ENCODE assay signal across 29 cellular contexts in genomic region chr6:90846824-90847223, GRCh38.
DNase-seq lines count a peak whose midpoint lies in the region; ATAC-seq and TF ChIP-seq lines count a peak whose summit lies in the region.
"Had no signal": no experiment of that assay in that cellular context is flagged by ENCODE, and none has a peak within 500 bp of the region (broad histone marks: within the 10 kb centered on the region; RNA-seq: fewer than 3 reads in every experiment).

No MANE protein-coding gene starts in this region.

- H3K9me3 ChIP-seq in HEK293 (ENCODE audit: control insufficient read depth, insufficient read depth, low read depth, low read length) = no peaks in the 10 kb centered on the region
- H3K9me3 ChIP-seq in Caco-2 = no peaks in the 10 kb centered on the region
- no peaks in the 10 kb centered on the region for H3K9me3 ChIP-seq in gastroesophageal sphincter
- H3K9me3 ChIP-seq: SJCRH30 had no signal

- TF ChIP-seq POLR2A in gastroesophageal sphincter (IDR thresholded peaks at IDR 0.05) = no peak

- H3K36me3 Mint-ChIP-seq in Caco-2 (ENCODE audit: insufficient read depth, unreplicated experiment) = no peaks in the 10 kb centered on the region
- H3K36me3 Mint-ChIP-seq: CD8-positive, alpha-beta memory T cell; IgD-negative memory B cell; naive thymus-derived CD8-positive, alpha-beta T cell; type B pancreatic cell had no signal

- H3K4me3 ChIP-seq in HEK293 (ENCODE audit: low read depth, low read length) (no peak overlapping the region), kidney epithelial cell (ENCODE audit: low read depth, low read length) (no peak overlapping the region), Caco-2 (ENCODE audit: low read depth, low read length) (no peak overlapping the region), gastroesophageal sphincter (no peak overlapping the region)
- H3K4me3 ChIP-seq: PC-9, SJCRH30 had no signal

- DNase-seq in DMS 273 (lab: John Stamatoyannopoulos, UW; ENCODE audit: unreplicated experiment) = peak; percentile 21
- no peak for DNase-seq in DMS 273 treated with DMSO at 0.1 percent for 48 hours (lab: John Stamatoyannopoulos, UW)
- DNase-seq in SW480 (ENCODE audit: low spot score) = peak; percentile 17
- DNase-seq in kidney epithelial cell (ENCODE audit: low read depth) = no peak
- DNase-seq in Caco-2 = no peak
- DNase-seq: 8988T; activated CD4-positive, alpha-beta T cell treated with anti-CD3 and anti-CD28 coated beads for 36 hours; activated effector memory CD4-positive, alpha-beta T cell treated with anti-CD3 and anti-CD28 coated beads, Interleukin-2, amount 50 U/mL, for 16 hours; AML-193; CD8-positive, alpha-beta memory T cell; erythroblast; H7; left ventricle myocardium superior; midbrain; naive thymus-derived CD8-positive, alpha-beta T cell; NCI-H1105 treated with DMSO at 0.1 percent for 48 hours; NCI-H2171 treated with DMSO at 0.1 percent for 48 hours; NCI-H774; occipital lobe; PC-9; small intestine; stimulated activated CD4-positive, alpha-beta T cell treated with anti-CD3 and anti-CD28 coated beads, Interleukin-2, amount 100 ng/mL, for 24 hours; T-helper 1 cell had no signal

- ATAC-seq in gastroesophageal sphincter (no peak), HG03159 (IDR thresholded peaks at IDR 0.05; ENCODE audit: unreplicated experiment) (no peak)
- ATAC-seq: activated CD4-positive, alpha-beta T cell treated with anti-CD3 and anti-CD28 coated beads for 36 hours; left ventricle myocardium superior; naive thymus-derived CD8-positive, alpha-beta T cell had no signal

- intact Hi-C loops in Caco-2 (cut with micrococcal nuclease; ENCODE audit: unreplicated experiment) = no loop called here

- CTCF ChIA-PET in HEK293 (lab: Yijun Ruan, JAX) = interaction anchor here (0.8 to 1.2 kb wide), 3 partner anchors 46 to 132 kb away, joined by 3 to 5 read pairs (median 4); no protein-coding TSS in a partner anchor
- CTCF ChIA-PET in Caco-2 (lab: Charles Lee) = no interaction called here

- H3K4me1 Mint-ChIP-seq in Caco-2 (ENCODE audit: low read depth, unreplicated experiment) = no peaks in the 10 kb centered on the region
- H3K4me1 Mint-ChIP-seq: activated CD4-positive, alpha-beta T cell treated with anti-CD3 and anti-CD28 coated beads for 36 hours; CD8-positive, alpha-beta memory T cell; IgD-negative memory B cell; naive thymus-derived CD8-positive, alpha-beta T cell had no signal

- no peak overlapping the region for H3K27ac Mint-ChIP-seq in Caco-2 (ENCODE audit: unreplicated experiment)
- H3K27ac Mint-ChIP-seq: activated CD4-positive, alpha-beta T cell treated with anti-CD3 and anti-CD28 coated beads for 36 hours; IgD-negative memory B cell; naive thymus-derived CD8-positive, alpha-beta T cell; type B pancreatic cell had no signal

- H3K27me3 ChIP-seq in kidney epithelial cell (ENCODE audit: control insufficient read depth, insufficient read depth, low read length) (no peaks in the 10 kb centered on the region), Caco-2 (replicated peaks; ENCODE audit: control insufficient read depth, insufficient read depth, low read length) (no peaks in the 10 kb centered on the region), gastroesophageal sphincter (no peaks in the 10 kb centered on the region)
- H3K27me3 ChIP-seq: SJCRH30 had no signal

- H3K27ac ChIP-seq in HEK293 (ENCODE audit: extremely low read depth, low read depth, low read length) = no peak overlapping the region
- H3K27ac ChIP-seq in gastroesophageal sphincter = no peak overlapping the region
- H3K27ac ChIP-seq: PC-9, SJCRH30 had no signal

- H3K4me3 Mint-ChIP-seq in Caco-2 (ENCODE audit: unreplicated experiment) = no peak overlapping the region
- H3K4me3 Mint-ChIP-seq: activated CD4-positive, alpha-beta T cell treated with anti-CD3 and anti-CD28 coated beads for 36 hours; CD8-positive, alpha-beta memory T cell; IgD-negative memory B cell; naive thymus-derived CD8-positive, alpha-beta T cell; type B pancreatic cell had no signal

- H3K36me3 ChIP-seq in HEK293 (ENCODE audit: control insufficient read depth in 2 of 2, insufficient read depth in 1 of 2, low read length in 2 of 2) = no peaks in the 10 kb centered on the region
- H3K36me3 ChIP-seq in kidney epithelial cell (ENCODE audit: control insufficient read depth, insufficient read depth, low read length) = no peaks in the 10 kb centered on the region
- H3K36me3 ChIP-seq in Caco-2 (ENCODE audit: control insufficient read depth, insufficient read depth, low read length) = no peaks in the 10 kb centered on the region
- H3K36me3 ChIP-seq in gastroesophageal sphincter = no peaks in the 10 kb centered on the region
- H3K36me3 ChIP-seq: SJCRH30 had no signal

- POLR2A ChIA-PET in HEK293 (lab: Yijun Ruan, JAX) (no interaction called here), Caco-2 (lab: Charles Lee) (no interaction called here)

- H3K4me1 ChIP-seq in HEK293 (ENCODE audit: control insufficient read depth, insufficient read depth, low read length) (no peaks in the 10 kb centered on the region), Caco-2 (no peaks in the 10 kb centered on the region), gastroesophageal sphincter (no peaks in the 10 kb centered on the region)
- H3K4me1 ChIP-seq: SJCRH30 had no signal

- TF ChIP-seq CTCF in HEK293 (tag by site-specific recombination; IDR thresholded peaks at IDR 0.05) (no peak), kidney epithelial cell (IDR thresholded peaks at IDR 0.05; ENCODE audit: insufficient read depth, low read length, poor library complexity, severe bottlenecking) (peak; percentile 29), Caco-2 (IDR thresholded peaks at IDR 0.05; ENCODE audit: insufficient read depth in 1 of 2, low read depth in 1 of 2, low read length in 1 of 2, severe bottlenecking in 1 of 2, unreplicated experiment in 1 of 2) (peak in 1 of 2 experiments; percentile 22), gastroesophageal sphincter (IDR thresholded peaks at IDR 0.05) (no peak)

- peaks cover 3% of the 10 kb centered on the region for H3K27me3 Mint-ChIP-seq in Caco-2 (ENCODE audit: insufficient read depth, unreplicated experiment)
- H3K27me3 Mint-ChIP-seq: IgD-negative memory B cell had no signal

- no peaks in the 10 kb centered on the region for H3K9me3 Mint-ChIP-seq in Caco-2 (ENCODE audit: unreplicated experiment)
- H3K9me3 Mint-ChIP-seq: CD8-positive, alpha-beta memory T cell; naive thymus-derived CD8-positive, alpha-beta T cell; type B pancreatic cell had no signal

- no peak for TF ChIP-seq EP300 in gastroesophageal sphincter (IDR thresholded peaks at IDR 0.05)

- BruUV-seq in Caco-2 (replicated peaks; lab: Mats Ljungman, UMichigan) = no TSS peak

TF ChIP-seq in HEK293, 187 proteins besides CTCF, POLR2A, EP300 and RAD21 (continues in another document):
- TF ChIP-seq ZNF629 (tag by site-specific recombination; IDR thresholded peaks at IDR 0.05) = no peak
- TF ChIP-seq SCRT1 (tag by site-specific recombination; IDR thresholded peaks at IDR 0.05; ENCODE audit: borderline replicate concordance) = peak; percentile 70
- TF ChIP-seq ZNF488 (tag by site-specific recombination; IDR thresholded peaks at IDR 0.05) = no peak
- peak; percentile 24; the same call in 1 of the 2 replicates for TF ChIP-seq ZNF654 (tag by site-specific recombination; IDR thresholded peaks at IDR 0.05; ENCODE audit: low read depth)
- no peak for TF ChIP-seq ZNF664 (tag by site-specific recombination; IDR thresholded peaks at IDR 0.05)
- TF ChIP-seq INSM2 (tag by site-specific recombination; IDR thresholded peaks at IDR 0.05) = no peak
- TF ChIP-seq ZNF792 (tag by site-specific recombination; IDR thresholded peaks at IDR 0.05) = no peak
- TF ChIP-seq TCF7L2 (IDR thresholded peaks at IDR 0.05; ENCODE audit: borderline replicate concordance, low read depth, low read length) = no peak
- no peak for TF ChIP-seq ZNF433 (tag by site-specific recombination; IDR thresholded peaks at IDR 0.05; ENCODE audit: low read depth)
- TF ChIP-seq ZNF341 (tag by site-specific recombination; IDR thresholded peaks at IDR 0.05; ENCODE audit: low read depth) = no peak
- no peak for TF ChIP-seq ZNF426 (tag by site-specific recombination; IDR thresholded peaks at IDR 0.05)
- no peak for TF ChIP-seq ELK4 (IDR thresholded peaks at IDR 0.05; ENCODE audit: borderline replicate concordance, low read depth, low read length)
- no peak for TF ChIP-seq KLF8 (tag by site-specific recombination; IDR thresholded peaks at IDR 0.05)
- TF ChIP-seq MEIS1 (CRISPR knock-in tag; IDR thresholded peaks at IDR 0.05; ENCODE audit: borderline replicate concordance) = no peak
- no peak for TF ChIP-seq KLF10 (tag by site-specific recombination; IDR thresholded peaks at IDR 0.05)

Comparison
In these comparisons a context has a peak if more than half of its experiments do, and no peak if none do; other contexts are left out.
1. DNase-seq: peak in DMS 273 (single experiment) and SW480 (single experiment); none in DMS 273 treated with DMSO at 0.1 percent for 48 hours (single experiment), kidney epithelial cell (single experiment) and Caco-2 (0 of 2).